Comparison of ENCODE assay signal across 11 cellular contexts in genomic region chr5:91170266-91170665, GRCh38.
DNase-seq lines count a peak whose midpoint lies in the region; ATAC-seq and TF ChIP-seq lines count a peak whose summit lies in the region.
"Had no signal": no experiment of that assay in that cellular context is flagged by ENCODE, and none has a peak within 500 bp of the region (broad histone marks: within the 10 kb centered on the region; RNA-seq: fewer than 3 reads in every experiment).

No MANE protein-coding gene starts in this region.

- H3K27me3 Mint-ChIP-seq in activated T-cell treated with anti-CD3 and anti-CD28 coated beads, Interleukin-2, amount 50 U/mL, for 4 hours (ENCODE audit: low read depth), result no peaks in the 10 kb centered on the region
- no peaks in the 10 kb centered on the region for H3K27me3 Mint-ChIP-seq in stimulated activated naive CD8-positive, alpha-beta T cell treated with anti-CD3 and anti-CD28 coated beads, Interleukin-15, amount 100 ng/mL, for 72 hours

- no peak for TF ChIP-seq POLR2A in erythroblast (IDR thresholded peaks at IDR 0.05; ENCODE audit: low read length)

- intact Hi-C loops in posterior cingulate gyrus (cut with DNase I), result no loop called here

- no peaks in the 10 kb centered on the region for H3K9me3 Mint-ChIP-seq in activated T-cell treated with anti-CD3 and anti-CD28 coated beads, Interleukin-2, amount 50 U/mL, for 4 hours
- no peaks in the 10 kb centered on the region for H3K9me3 Mint-ChIP-seq in stimulated activated naive CD8-positive, alpha-beta T cell treated with anti-CD3 and anti-CD28 coated beads, Interleukin-15, amount 100 ng/mL, for 72 hours

- no peak overlapping the region for H3K4me3 Mint-ChIP-seq in activated T-cell treated with anti-CD3 and anti-CD28 coated beads, Interleukin-2, amount 50 U/mL, for 4 hours
- peak overlapping the region in 1 of 2 donors; percentile 18 for H3K4me3 Mint-ChIP-seq in stimulated activated naive CD8-positive, alpha-beta T cell treated with anti-CD3 and anti-CD28 coated beads, Interleukin-15, amount 100 ng/mL, for 72 hours

- no peak overlapping the region for H3K27ac Mint-ChIP-seq in stimulated activated naive CD8-positive, alpha-beta T cell treated with anti-CD3 and anti-CD28 coated beads, Interleukin-15, amount 100 ng/mL, for 72 hours

- peaks cover 12% of the 10 kb centered on the region for H3K4me1 Mint-ChIP-seq in activated T-cell treated with anti-CD3 and anti-CD28 coated beads, Interleukin-2, amount 50 U/mL, for 4 hours (ENCODE audit: low read depth)
- H3K4me1 Mint-ChIP-seq in stimulated activated naive CD8-positive, alpha-beta T cell treated with anti-CD3 and anti-CD28 coated beads, Interleukin-15, amount 100 ng/mL, for 72 hours, result peaks cover 20% of the 10 kb centered on the region

- H3K36me3 Mint-ChIP-seq in activated T-cell treated with anti-CD3 and anti-CD28 coated beads, Interleukin-2, amount 50 U/mL, for 4 hours (ENCODE audit: insufficient read depth), result no peaks in the 10 kb centered on the region

- DNase-seq in activated T-cell treated with anti-CD3 and anti-CD28 coated beads, Interleukin-2, amount 50 U/mL, for 4 hours, result no peak
- DNase-seq in activated T-cell treated with anti-CD3 and anti-CD28 coated beads for 4 hours (no peak), RPMI7951 (ENCODE audit: low read depth) (peak; percentile 26), epithelial cell of prostate (ENCODE audit: low read depth, low spot score) (peak; percentile 76), posterior cingulate gyrus (no peak), erythroblast (lab: John Stamatoyannopoulos, UW) (no peak), superior temporal gyrus (ENCODE audit: extremely low spot score) (no peak)
- no peak for DNase-seq in stimulated activated naive CD8-positive, alpha-beta T cell treated with anti-CD3 and anti-CD28 coated beads, Interleukin-15, amount 100 ng/mL, for 72 hours
- DNase-seq: cortex of kidney, NCI-H2227 treated with DMSO at 0.1 percent for 48 hours had no signal

- peak overlapping the region; percentile 15 for H3K27ac ChIP-seq in epithelial cell of prostate
- H3K27ac ChIP-seq: BLaER1 had no signal

- ATAC-seq in activated T-cell treated with anti-CD3 and anti-CD28 coated beads, Interleukin-2, amount 50 U/mL, for 4 hours, result peak; percentile 91 to 97
- peak; percentile 92 for ATAC-seq in stimulated activated naive CD8-positive, alpha-beta T cell treated with anti-CD3 and anti-CD28 coated beads, Interleukin-15, amount 100 ng/mL, for 72 hours

Comparison
In these comparisons a context has a peak if more than half of its experiments do, and no peak if none do; other contexts are left out.
1. DNase-seq: peak in RPMI7951 (single experiment) and epithelial cell of prostate (single experiment); none in activated T-cell treated with anti-CD3 and anti-CD28 coated beads, Interleukin-2, amount 50 U/mL, for 4 hours (single experiment), activated T-cell treated with anti-CD3 and anti-CD28 coated beads for 4 hours (single experiment), stimulated activated naive CD8-positive, alpha-beta T cell treated with anti-CD3 and anti-CD28 coated beads, Interleukin-15, amount 100 ng/mL, for 72 hours (0 of 2), posterior cingulate gyrus (0 of 10), erythroblast (0 of 2) and superior temporal gyrus (single experiment).